In the genomic region with DNA sequence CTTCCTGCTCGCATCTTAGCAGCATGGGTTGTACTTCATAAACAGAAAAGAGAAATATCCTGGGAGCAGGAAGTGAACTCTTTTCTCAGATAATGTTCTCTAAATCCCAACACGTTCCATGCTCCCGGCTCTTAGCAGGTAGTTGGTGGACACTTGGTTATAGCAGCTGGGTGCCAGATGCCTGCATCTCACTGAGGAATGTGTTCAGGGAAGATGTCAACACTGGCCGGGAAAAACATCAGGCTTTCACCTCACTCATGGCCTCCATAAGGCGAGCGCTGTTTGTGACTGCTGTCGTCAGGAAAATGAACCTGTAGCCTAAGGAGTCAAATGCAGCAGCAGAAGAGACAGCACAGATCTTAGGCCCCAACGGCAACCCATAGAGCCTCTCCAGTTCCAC, we compare ENCODE assay signal across 23 cellular contexts.
"Had no signal": no experiment of that assay in that cellular context is flagged by ENCODE, and none has a peak within 500 bp of the region (broad histone marks: within the 10 kb centered on the region; RNA-seq: fewer than 3 reads in every experiment).

No MANE protein-coding gene starts in this region.

- H3K4me3 Mint-ChIP-seq: dendritic cell treated with granulocyte-macrophage colony-stimulating factor and Interleukin-4, amounts not matched to agents 40 ng/mL and 50 ng/mL, for 4 days; effector memory CD8-positive, alpha-beta T cell; immature natural killer cell; mesothelial cell of epicardium had no signal

- H3K27ac Mint-ChIP-seq: dendritic cell treated with granulocyte-macrophage colony-stimulating factor and Interleukin-4, amounts not matched to agents 40 ng/mL and 50 ng/mL, for 4 days; mesothelial cell of epicardium had no signal

- ATAC-seq: effector memory CD8-positive, alpha-beta T cell; foreskin keratinocyte; gastroesophageal sphincter; heart left ventricle; left cardiac atrium; left lung; left ventricle myocardium superior; lower lobe of right lung; mucosa of descending colon had no signal

- DNase-seq: colonic mucosa; cortex of kidney; effector CD8-positive, alpha-beta T cell; effector memory CD8-positive, alpha-beta T cell; foreskin keratinocyte; heart left ventricle; hypothalamus; immature natural killer cell; islet precursor cell; left cardiac atrium; left lung; left ventricle myocardium superior; lower lobe of right lung; mesenchymal stem cell; mucosa of descending colon; naive B cell had no signal

- H3K4me3 ChIP-seq: colonic mucosa, esophagus muscularis mucosa, gastroesophageal sphincter, heart left ventricle, hepatocyte, left lung, lower lobe of right lung, mucosa of descending colon had no signal

- FAIRE-seq: endothelial cell of umbilical vein, frontal cortex had no signal

- H3K4me1 ChIP-seq: foreskin keratinocyte had no signal

- H3K9me3 Mint-ChIP-seq: dendritic cell treated with granulocyte-macrophage colony-stimulating factor and Interleukin-4, amounts not matched to agents 40 ng/mL and 50 ng/mL, for 4 days; effector memory CD8-positive, alpha-beta T cell; immature natural killer cell; mesothelial cell of epicardium; naive B cell had no signal

- H3K27me3 Mint-ChIP-seq: dendritic cell treated with granulocyte-macrophage colony-stimulating factor and Interleukin-4, amounts not matched to agents 40 ng/mL and 50 ng/mL, for 4 days; effector memory CD8-positive, alpha-beta T cell; naive B cell had no signal

- H3K9me3 ChIP-seq: colonic mucosa, esophagus muscularis mucosa, gastroesophageal sphincter, heart left ventricle, left lung, lower lobe of right lung, mucosa of descending colon had no signal

- H3K27me3 ChIP-seq: colonic mucosa, esophagus muscularis mucosa, foreskin keratinocyte, gastroesophageal sphincter, heart left ventricle, hepatocyte, left lung had no signal

- H3K27ac ChIP-seq: colonic mucosa, esophagus muscularis mucosa, foreskin keratinocyte, gastroesophageal sphincter, heart left ventricle, hepatocyte, left lung, lower lobe of right lung had no signal
